In genomic region chr21:35273331-35273730, GRCh38 we compare ENCODE assay signal across 19 cellular contexts.
DNase-seq lines count a peak whose midpoint lies in the region; ATAC-seq and TF ChIP-seq lines count a peak whose summit lies in the region.
"Had no signal": no experiment of that assay in that cellular context is flagged by ENCODE, and none has a peak within 500 bp of the region (broad histone marks: within the 10 kb centered on the region; RNA-seq: fewer than 3 reads in every experiment).

No MANE protein-coding gene starts in this region.

- H3K9me3 ChIP-seq in CD8-positive, alpha-beta memory T cell (ENCODE audit: low read length): no peaks in the 10 kb centered on the region
- H3K9me3 ChIP-seq: adrenal gland, neutrophil, right atrium auricular region had no signal

- no peak for TF ChIP-seq CTCF in type B pancreatic cell (conservative IDR thresholded peaks at IDR 0.05)

- intact Hi-C loops in activated CD4-positive, alpha-beta T cell treated with anti-CD3 and anti-CD28 coated beads, Interleukin-2, amount 10 ng/mL, durations not matched to agents 24 days and 14 days (cut with micrococcal nuclease): no loop called here
- intact Hi-C loops in left cardiac atrium (cut with DNase I): no loop called here

- no peaks in the 10 kb centered on the region for H3K27me3 ChIP-seq in CD8-positive, alpha-beta memory T cell (ENCODE audit: insufficient read depth, low read length, poor library complexity, severe bottlenecking)
- H3K27me3 ChIP-seq: adrenal gland, neutrophil, right atrium auricular region had no signal

- no peaks in the 10 kb centered on the region for H3K36me3 Mint-ChIP-seq in activated CD4-positive, alpha-beta T cell treated with anti-CD3 and anti-CD28 coated beads, Interleukin-2, amount 10 ng/mL, durations not matched to agents 24 days and 14 days (ENCODE audit: low read depth)
- no peaks in the 10 kb centered on the region for H3K36me3 Mint-ChIP-seq in type B pancreatic cell
- no peaks in the 10 kb centered on the region for H3K36me3 Mint-ChIP-seq in naive thymus-derived CD8-positive, alpha-beta T cell
- H3K36me3 Mint-ChIP-seq in CD8-positive, alpha-beta memory T cell: peaks cover 0 to 9% (median 0%) of the 10 kb centered on the region in 3 donors
- H3K36me3 Mint-ChIP-seq: T-cell had no signal

- H3K9me3 Mint-ChIP-seq in activated CD4-positive, alpha-beta T cell treated with anti-CD3 and anti-CD28 coated beads, Interleukin-2, amount 10 ng/mL, durations not matched to agents 24 days and 14 days: peaks cover 10% of the 10 kb centered on the region
- H3K9me3 Mint-ChIP-seq in type B pancreatic cell: no peaks in the 10 kb centered on the region
- H3K9me3 Mint-ChIP-seq in naive thymus-derived CD8-positive, alpha-beta T cell: peaks cover 0 to 6% (median 0%) of the 10 kb centered on the region in 9 donors
- no peaks in the 10 kb centered on the region for H3K9me3 Mint-ChIP-seq in CD8-positive, alpha-beta memory T cell
- H3K9me3 Mint-ChIP-seq: activated T-helper 17 cell treated with anti-CD3 and anti-CD28 coated beads, Interleukin-2, amount 50 U/mL, for 72 hours had no signal

- H3K4me3 Mint-ChIP-seq in activated CD4-positive, alpha-beta T cell treated with anti-CD3 and anti-CD28 coated beads, Interleukin-2, amount 10 ng/mL, durations not matched to agents 24 days and 14 days: no peak overlapping the region
- peak overlapping the region; percentile 8 for H3K4me3 Mint-ChIP-seq in type B pancreatic cell
- H3K4me3 Mint-ChIP-seq in naive thymus-derived CD8-positive, alpha-beta T cell: no peak overlapping the region
- H3K4me3 Mint-ChIP-seq in CD8-positive, alpha-beta memory T cell: no peak overlapping the region
- H3K4me3 Mint-ChIP-seq: activated T-helper 17 cell treated with anti-CD3 and anti-CD28 coated beads, Interleukin-2, amount 50 U/mL, for 72 hours; central memory CD8-positive, alpha-beta T cell; T-cell had no signal

- H3K27ac Mint-ChIP-seq in activated CD4-positive, alpha-beta T cell treated with anti-CD3 and anti-CD28 coated beads, Interleukin-2, amount 10 ng/mL, durations not matched to agents 24 days and 14 days: no peak overlapping the region
- peak overlapping the region; percentile 60 for H3K27ac Mint-ChIP-seq in type B pancreatic cell
- H3K27ac Mint-ChIP-seq in naive thymus-derived CD8-positive, alpha-beta T cell: peak overlapping the region in 1 of 10 donors; percentile 43
- no peak overlapping the region for H3K27ac Mint-ChIP-seq in CD8-positive, alpha-beta memory T cell
- H3K27ac Mint-ChIP-seq: activated T-helper 17 cell treated with anti-CD3 and anti-CD28 coated beads, Interleukin-2, amount 50 U/mL, for 72 hours; T-cell had no signal

- no peaks in the 10 kb centered on the region for H3K36me3 ChIP-seq in CD8-positive, alpha-beta memory T cell (ENCODE audit: insufficient read depth, low read length)
- H3K36me3 ChIP-seq: adrenal gland, neutrophil, right atrium auricular region had no signal

- H3K27ac ChIP-seq in CD8-positive, alpha-beta memory T cell (ENCODE audit: low read depth, low read length): no peak overlapping the region
- H3K27ac ChIP-seq: adrenal gland, neutrophil, right atrium auricular region, VCaP had no signal

- ATAC-seq in left cardiac atrium: no peak
- no peak for ATAC-seq in naive thymus-derived CD8-positive, alpha-beta T cell
- ATAC-seq: activated T-helper 17 cell treated with anti-CD3 and anti-CD28 coated beads, Interleukin-2, amount 50 U/mL, for 72 hours; T-cell had no signal

- no peaks in the 10 kb centered on the region for H3K4me1 ChIP-seq in CD8-positive, alpha-beta memory T cell (ENCODE audit: insufficient read depth, low read length)
- H3K4me1 ChIP-seq: adrenal gland, right atrium auricular region had no signal

- no peaks in the 10 kb centered on the region for H3K4me1 Mint-ChIP-seq in activated CD4-positive, alpha-beta T cell treated with anti-CD3 and anti-CD28 coated beads, Interleukin-2, amount 10 ng/mL, durations not matched to agents 24 days and 14 days
- peaks cover 10% of the 10 kb centered on the region for H3K4me1 Mint-ChIP-seq in type B pancreatic cell (ENCODE audit: unreplicated experiment)
- peaks cover 7 to 16% (median 10%) of the 10 kb centered on the region in 4 donors for H3K4me1 Mint-ChIP-seq in naive thymus-derived CD8-positive, alpha-beta T cell
- peaks cover 0 to 3% (median 0%) of the 10 kb centered on the region in 3 donors for H3K4me1 Mint-ChIP-seq in CD8-positive, alpha-beta memory T cell
- H3K4me1 Mint-ChIP-seq: activated T-helper 17 cell treated with anti-CD3 and anti-CD28 coated beads, Interleukin-2, amount 50 U/mL, for 72 hours; central memory CD8-positive, alpha-beta T cell had no signal

- POLR2A ChIA-PET in naive thymus-derived CD8-positive, alpha-beta T cell (lab: Charles Lee): no interaction called here
- POLR2A ChIA-PET in CD8-positive, alpha-beta memory T cell (lab: Charles Lee): no interaction called here

- H3K27me3 Mint-ChIP-seq in activated CD4-positive, alpha-beta T cell treated with anti-CD3 and anti-CD28 coated beads, Interleukin-2, amount 10 ng/mL, durations not matched to agents 24 days and 14 days: no peaks in the 10 kb centered on the region
- H3K27me3 Mint-ChIP-seq in type B pancreatic cell: no peaks in the 10 kb centered on the region
- H3K27me3 Mint-ChIP-seq in naive thymus-derived CD8-positive, alpha-beta T cell: peaks cover 0 to 6% (median 0%) of the 10 kb centered on the region in 5 donors
- peaks cover 2 to 8% of the 10 kb centered on the region in 2 donors for H3K27me3 Mint-ChIP-seq in CD8-positive, alpha-beta memory T cell
- H3K27me3 Mint-ChIP-seq: activated T-helper 17 cell treated with anti-CD3 and anti-CD28 coated beads, Interleukin-2, amount 50 U/mL, for 72 hours; central memory CD8-positive, alpha-beta T cell had no signal

- DNase-seq in activated CD4-positive, alpha-beta T cell treated with anti-CD3 and anti-CD28 coated beads, Interleukin-2, amount 10 ng/mL, durations not matched to agents 24 days and 14 days: peak; percentile 36
- no peak for DNase-seq in activated CD4-positive, alpha-beta T cell treated with anti-CD3 and anti-CD28 coated beads, Interleukin-2, amount 50 U/mL, for 1 hour
- DNase-seq in NCI-H774 (lab: John Stamatoyannopoulos, UW) (peak; percentile 54), iPS-NIHi11 (ENCODE audit: low spot score) (peak; percentile 27), type B pancreatic cell (ENCODE audit: extremely low spot score, unreplicated experiment) (no peak), left cardiac atrium (no peak)
- DNase-seq in naive thymus-derived CD8-positive, alpha-beta T cell: no peak
- no peak for DNase-seq in CD8-positive, alpha-beta memory T cell
- DNase-seq: adrenal gland, GOT3, Karpas-422, NCI-H187, T-cell had no signal

- CTCF ChIA-PET in CD8-positive, alpha-beta memory T cell (lab: Charles Lee): no interaction called here

- H3K4me3 ChIP-seq in CD8-positive, alpha-beta memory T cell (ENCODE audit: low read length): no peak overlapping the region
- H3K4me3 ChIP-seq: adrenal gland, lung, right atrium auricular region had no signal

Comparison
In these comparisons a context has a peak if more than half of its experiments do, and no peak if none do; other contexts are left out.
1. DNase-seq: peak in activated CD4-positive, alpha-beta T cell treated with anti-CD3 and anti-CD28 coated beads, Interleukin-2, amount 10 ng/mL, durations not matched to agents 24 days and 14 days (single experiment), NCI-H774 (single experiment) and iPS-NIHi11 (single experiment); none in activated CD4-positive, alpha-beta T cell treated with anti-CD3 and anti-CD28 coated beads, Interleukin-2, amount 50 U/mL, for 1 hour (single experiment), type B pancreatic cell (single experiment), left cardiac atrium (single experiment), naive thymus-derived CD8-positive, alpha-beta T cell (0 of 10) and CD8-positive, alpha-beta memory T cell (0 of 5).